Comparison of ENCODE assay signal across 16 cellular contexts in the genomic region with DNA sequence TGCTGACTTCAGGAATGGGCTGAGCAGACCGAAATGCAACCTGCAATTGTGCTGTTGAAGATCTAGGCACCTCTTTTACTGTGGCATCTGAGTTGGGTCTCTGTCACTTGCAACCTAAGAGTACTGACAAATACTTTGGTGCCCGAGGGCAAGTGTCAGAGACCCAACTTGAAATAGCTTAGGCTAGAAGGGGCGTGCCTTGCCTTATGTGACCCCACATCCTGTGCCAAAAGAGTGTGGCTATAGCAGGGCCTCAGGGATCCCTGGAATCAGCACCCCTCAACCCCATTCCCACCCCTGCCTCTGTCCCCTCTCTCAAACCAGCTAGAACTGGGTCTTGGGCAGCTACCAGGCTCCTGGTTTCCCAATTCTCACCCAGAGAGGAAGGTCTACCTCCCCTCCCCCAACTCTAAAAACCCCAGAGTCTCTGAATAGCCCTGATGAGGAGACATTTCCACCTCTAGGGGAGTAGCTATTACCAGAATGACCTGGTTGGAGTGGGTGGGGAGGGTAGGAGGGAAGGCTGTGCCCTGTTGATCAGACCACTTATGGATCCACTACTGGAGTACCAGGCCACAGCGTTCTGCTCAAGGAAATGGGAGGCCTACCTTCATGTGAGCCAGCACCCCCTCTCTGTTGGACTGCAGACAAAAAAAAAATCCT. TPM values are rescaled to one million over a fixed set of nuclear protein-coding genes. Genes with fewer than 3 reads are reported as not detected.
DNase-seq lines count a peak whose midpoint lies in the region; ATAC-seq and TF ChIP-seq lines count a peak whose summit lies in the region.
"Had no signal": no experiment of that assay in that cellular context is flagged by ENCODE, and none has a peak within 500 bp of the region (broad histone marks: within the 10 kb centered on the region; RNA-seq: fewer than 3 reads in every experiment).

No MANE protein-coding gene starts in this region.

- H3K27ac ChIP-seq in GM23248 (peak overlapping the region; percentile 94), RWPE1 (peak overlapping the region; percentile 42), fibroblast of lung (ENCODE audit: insufficient read depth, low read length) (peak overlapping the region; percentile 85), skeletal muscle tissue (ENCODE audit: low read depth, low read length) (peak overlapping the region; percentile 55), colonic mucosa (no peak overlapping the region)
- H3K27ac ChIP-seq: prostate gland had no signal

- intact Hi-C loops in head of caudate nucleus (cut with DNase I) (no loop called here), colonic mucosa (cut with DNase I) (no loop called here)

- peak overlapping the region; percentile 44 for H3K4me2 ChIP-seq in GM23248 (ENCODE audit: unreplicated experiment)
- no peak overlapping the region for H3K4me2 ChIP-seq in fibroblast of lung (ENCODE audit: extremely low read depth, insufficient read depth, low read length)

- POLR2A ChIA-PET in RWPE1 (lab: Yijun Ruan, JAX; ENCODE audit: low non-redundant PET) = no interaction called here

- H2AFZ ChIP-seq in GM23248 = no peak overlapping the region
- no peak overlapping the region for H2AFZ ChIP-seq in fibroblast of lung (ENCODE audit: low read length)

- no peak for ATAC-seq in activated CD4-positive, CD25-positive, alpha-beta regulatory T cell treated with anti-CD3 and anti-CD28 coated beads, Interleukin-2, amount 50 U/mL, for 24 hours

- H3K79me2 ChIP-seq in GM23248 (ENCODE audit: insufficient read depth) = peaks cover 97% of the 10 kb centered on the region
- peaks cover 95% of the 10 kb centered on the region for H3K79me2 ChIP-seq in fibroblast of lung (ENCODE audit: control insufficient read depth, insufficient read depth, low read length)

- H3K9me3 ChIP-seq in GM23248 (ENCODE audit: low read depth) = no peaks in the 10 kb centered on the region
- no peaks in the 10 kb centered on the region for H3K9me3 ChIP-seq in fibroblast of lung (ENCODE audit: control insufficient read depth, insufficient read depth, low read depth, low read length)
- H3K9me3 ChIP-seq in skeletal muscle tissue (ENCODE audit: control insufficient read depth in 3 of 3, low read length in 3 of 3) = no peaks in the 10 kb centered on the region
- no peaks in the 10 kb centered on the region for H3K9me3 ChIP-seq in colonic mucosa
- H3K9me3 ChIP-seq: prostate gland had no signal

- H4K20me1 ChIP-seq in GM23248 (ENCODE audit: insufficient read depth) (no peaks in the 10 kb centered on the region), fibroblast of lung (ENCODE audit: control insufficient read depth, extremely low read depth, insufficient read depth, low read length) (no peaks in the 10 kb centered on the region)

- H3K4me3 ChIP-seq in GM23248 (peak overlapping the region; percentile 3; the same call in 1 of the 2 replicates), fibroblast of lung (replicated peaks in 1 of 4; ENCODE audit: control extremely low read depth in 1 of 4, insufficient read depth in 1 of 4, low read depth in 3 of 4, low read length in 4 of 4) (no peak overlapping the region), skeletal muscle tissue (ENCODE audit: low read length in 3 of 3) (no peak overlapping the region), colonic mucosa (no peak overlapping the region)
- H3K4me3 ChIP-seq: prostate gland had no signal

- H3K9me2 ChIP-seq in GM23248 (ENCODE audit: insufficient read depth) = no peaks in the 10 kb centered on the region

- TF ChIP-seq CTCF in RWPE1 (conservative IDR thresholded peaks at IDR 0.05; ENCODE audit: low read depth) (no peak), fibroblast of lung (conservative IDR thresholded peaks at IDR 0.05 in 1 of 2, IDR thresholded peaks at IDR 0.05 in 1 of 2; ENCODE audit: low read depth in 1 of 2, low read length in 2 of 2) (no peak), colonic mucosa (IDR thresholded peaks at IDR 0.05) (no peak)

- peaks cover 15% of the 10 kb centered on the region for H3K36me3 ChIP-seq in GM23248 (ENCODE audit: low read depth)
- H3K36me3 ChIP-seq in fibroblast of lung (ENCODE audit: control insufficient read depth, insufficient read depth, low read length) = no peaks in the 10 kb centered on the region
- H3K36me3 ChIP-seq in skeletal muscle tissue (ENCODE audit: control insufficient read depth in 3 of 3, insufficient read depth in 3 of 3, low read length in 3 of 3) = no peaks in the 10 kb centered on the region
- no peaks in the 10 kb centered on the region for H3K36me3 ChIP-seq in colonic mucosa
- H3K36me3 ChIP-seq: prostate gland had no signal

- H3K9ac ChIP-seq in GM23248 (peak overlapping the region; percentile 62), fibroblast of lung (ENCODE audit: insufficient read depth, low read length) (no peak overlapping the region), skeletal muscle tissue (ENCODE audit: low read depth in 1 of 3, low read length in 3 of 3) (no peak overlapping the region), colonic mucosa (ENCODE audit: low read depth in 2 of 2, low read length in 2 of 2) (no peak overlapping the region)

- no peak for DNase-seq in GM23248
- DNase-seq in RWPE1 (ENCODE audit: low spot score) = no peak
- no peak for DNase-seq in fibroblast of lung (ENCODE audit: low read depth in 2 of 2)
- no peak for DNase-seq in head of caudate nucleus
- no peak for DNase-seq in colonic mucosa
- no peak for DNase-seq in NCI-H524 (lab: John Stamatoyannopoulos, UW)
- DNase-seq: activated CD4-positive, alpha-beta T cell treated with anti-CD3 and anti-CD28 coated beads, Interleukin-2, amount 10 ng/mL, durations not matched to agents 24 days and 14 days; activated naive CD8-positive, alpha-beta T cell treated with anti-CD3 and anti-CD28 coated beads, Interleukin-2, amount 10 ng/mL, durations not matched to agents 7 days and 5 days; cerebellar nuclear complex; naive B cell; SIG-M5; stimulated activated CD4-positive, alpha-beta T cell treated with anti-CD3 and anti-CD28 coated beads, Interleukin-2, amount 100 ng/mL, for 24 hours; T1000 had no signal

- peaks cover 45% of the 10 kb centered on the region for H3K4me1 ChIP-seq in GM23248 (ENCODE audit: insufficient read depth)
- peaks cover 13% of the 10 kb centered on the region for H3K4me1 ChIP-seq in fibroblast of lung (ENCODE audit: control insufficient read depth, extremely low read depth, insufficient read depth, low read length)
- peaks cover 0 to 4% (median 4%) of the 10 kb centered on the region in 3 donors for H3K4me1 ChIP-seq in skeletal muscle tissue (ENCODE audit: control insufficient read depth in 3 of 3, insufficient read depth in 3 of 3, low read length in 3 of 3)
- H3K4me1 ChIP-seq in colonic mucosa = no peaks in the 10 kb centered on the region
- H3K4me1 ChIP-seq: prostate gland had no signal

- H3F3A ChIP-seq in GM23248 (ENCODE audit: insufficient read depth) = peaks cover 56% of the 10 kb centered on the region

- in situ Hi-C loops in GM23248 (cut with MboI) = no loop called here

- CTCF ChIA-PET in RWPE1 (lab: Yijun Ruan, JAX) = no interaction called here

- H3K27me3 ChIP-seq in GM23248 (replicated peaks; ENCODE audit: insufficient read depth) = no peaks in the 10 kb centered on the region
- H3K27me3 ChIP-seq in fibroblast of lung (ENCODE audit: control insufficient read depth, insufficient read depth, low read length) = no peaks in the 10 kb centered on the region
- no peaks in the 10 kb centered on the region for H3K27me3 ChIP-seq in skeletal muscle tissue (ENCODE audit: control insufficient read depth in 3 of 3, insufficient read depth in 3 of 3, low read length in 3 of 3)
- no peaks in the 10 kb centered on the region for H3K27me3 ChIP-seq in colonic mucosa

- 95 to 98% methylated on average over 4 of the region's 4 CpGs for WGBS in GM23248 (ENCODE audit: low coverage in 1 of 2, low lambda C conversion rate in 2 of 2, missing lambda C conversion rate in 2 of 2), 2 experiments

RNA-seq across cellular contexts. Expression of a gene that starts 17.5 kb away (rescaled TPM):
- total RNA-seq in GM23248 (2014; rRNA removed; shearing (Covaris generic)) = 120 and 124 TPM in 2 replicates
- polyA plus RNA-seq in GM23248 (2016; fragmentation: Nextera tagmentation; extraction: Ambion mirVana) = 113 and 116 TPM in 2 replicates
- total RNA-seq in fibroblast of lung = 82.7 and 125 TPM in 2 replicates
- polyA plus RNA-seq in fibroblast of lung = 98.7 and 128 TPM in 2 replicates
- polyA plus RNA-seq in fibroblast of lung (2012) = 98.4 and 101 TPM in 2 replicates
- 542 and 706 TPM in 2 replicates for polyA minus RNA-seq in fibroblast of lung (ENCODE audit: low replicate concordance)
- 11.5 TPM for total RNA-seq in skeletal muscle tissue
- total RNA-seq in colonic mucosa = 10 to 100 TPM; 15.9 to 25.7 TPM
